In genomic region chr2:65658253-65658652, GRCh38 we compare ENCODE assay signal across 1 cellular context.
TF ChIP-seq lines count a peak whose summit lies in the region.

No MANE protein-coding gene starts in this region.

TF ChIP-seq in GM12878, 131 proteins besides CTCF, POLR2A, EP300 and RAD21 (continued from another document):
- TF ChIP-seq CEBPZ (IDR thresholded peaks at IDR 0.05; ENCODE audit: low read depth, low read length), result no peak
- TF ChIP-seq SUPT20H (IDR thresholded peaks at IDR 0.05; ENCODE audit: borderline replicate concordance, control insufficient read depth, low read depth, low read length), result no peak
- no peak for TF ChIP-seq HDGF (IDR thresholded peaks at IDR 0.05)
- no peak for TF ChIP-seq CHD1 (IDR thresholded peaks at IDR 0.05; ENCODE audit: low read depth, low read length)
- TF ChIP-seq REST (IDR thresholded peaks at IDR 0.05; ENCODE audit: low read depth, low read length), result no peak
- TF ChIP-seq BMI1 (IDR thresholded peaks at IDR 0.05; ENCODE audit: borderline replicate concordance), result no peak
- TF ChIP-seq SUZ12 (IDR thresholded peaks at IDR 0.05; ENCODE audit: unreplicated experiment), result no peak
